7 cellular contexts compared by ENCODE assay signal in the genomic region with DNA sequence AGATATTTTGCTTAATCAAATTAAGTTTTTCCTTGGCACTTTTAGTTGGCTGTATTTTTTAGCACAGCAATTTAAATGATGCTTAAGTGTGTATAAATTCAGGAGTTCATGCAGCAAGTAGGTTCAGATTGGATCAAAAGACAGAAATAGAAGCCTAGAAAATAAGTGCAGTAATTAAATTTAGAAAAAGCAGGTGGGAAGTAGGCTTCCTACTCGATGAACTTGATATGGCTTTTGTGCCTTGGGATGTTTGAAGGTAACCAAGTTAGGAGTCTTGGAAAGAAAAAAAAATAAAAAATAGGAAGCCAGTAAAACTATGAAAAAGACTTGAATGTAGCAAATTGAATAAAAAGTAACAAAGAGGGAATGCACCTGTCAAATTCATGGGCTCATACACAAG.
"Had no signal": no experiment of that assay in that cellular context is flagged by ENCODE, and none has a peak within 500 bp of the region (broad histone marks: within the 10 kb centered on the region; RNA-seq: fewer than 3 reads in every experiment).

No MANE protein-coding gene starts in this region.

- H3K27ac ChIP-seq: GM23248, HL-60 had no signal

- H3K9me3 ChIP-seq: HAP-1 had no signal

- DNase-seq: GM23248, GOT3, H7, KBM-7 had no signal

- H3K27ac Mint-ChIP-seq: IgD-negative memory B cell had no signal

- H3K4me3 ChIP-seq: GM23248, HAP-1 had no signal

- H3K27me3 Mint-ChIP-seq: IgD-negative memory B cell had no signal

- H3K4me3 Mint-ChIP-seq: IgD-negative memory B cell had no signal

- H3K36me3 Mint-ChIP-seq: IgD-negative memory B cell had no signal

- H3K4me1 Mint-ChIP-seq: IgD-negative memory B cell had no signal

- H3K36me3 ChIP-seq: HAP-1 had no signal

- H3K4me1 ChIP-seq: HAP-1 had no signal
